ENCODE assay signal across 18 cellular contexts in the genomic region with DNA sequence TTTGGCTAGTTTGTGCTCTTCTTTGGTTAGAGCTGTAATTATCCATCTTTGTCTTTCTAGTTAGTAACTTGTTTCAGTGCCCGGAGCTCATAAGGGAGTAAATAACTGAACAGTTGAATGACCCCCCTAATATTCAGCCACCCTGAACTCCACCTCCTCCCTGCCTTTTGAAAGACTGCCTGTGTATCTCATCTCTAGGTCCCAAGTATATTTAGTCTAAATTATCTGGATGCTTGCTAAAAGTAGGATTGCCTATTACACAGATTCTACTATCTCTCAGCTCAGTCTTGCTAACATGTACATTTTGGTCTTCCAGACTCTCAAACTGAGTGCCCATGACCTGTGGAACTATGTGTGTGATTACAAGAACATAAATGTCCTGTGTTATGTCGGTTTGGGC.
"Had no signal": no experiment of that assay in that cellular context is flagged by ENCODE, and none has a peak within 500 bp of the region (broad histone marks: within the 10 kb centered on the region; RNA-seq: fewer than 3 reads in every experiment).

No MANE protein-coding gene starts in this region.

- H3K36me3 Mint-ChIP-seq: immature natural killer cell; naive thymus-derived CD4-positive, alpha-beta T cell; stimulated activated naive B cell treated with anti-CD40 and anti-IgM and Interleukin-4, amounts not matched to agents 10 μg/mL and 1 μg/mL and 100 μg/mL, for 72 hours had no signal

- H3K4me1 Mint-ChIP-seq: immature natural killer cell; stimulated activated naive B cell treated with anti-CD40 and anti-IgM and Interleukin-4, amounts not matched to agents 10 μg/mL and 1 μg/mL and 100 μg/mL, for 72 hours; stimulated activated naive CD8-positive, alpha-beta T cell treated with anti-CD3 and anti-CD28 coated beads, Interleukin-15, amount 100 ng/mL, for 72 hours had no signal

- H3K9me3 Mint-ChIP-seq: stimulated activated naive B cell treated with anti-CD40 and anti-IgM and Interleukin-4, amounts not matched to agents 10 μg/mL and 1 μg/mL and 100 μg/mL, for 72 hours had no signal

- H3K4me3 Mint-ChIP-seq: immature natural killer cell; naive thymus-derived CD4-positive, alpha-beta T cell; stimulated activated naive B cell treated with anti-CD40 and anti-IgM and Interleukin-4, amounts not matched to agents 10 μg/mL and 1 μg/mL and 100 μg/mL, for 72 hours; stimulated activated naive CD8-positive, alpha-beta T cell treated with anti-CD3 and anti-CD28 coated beads, Interleukin-15, amount 100 ng/mL, for 72 hours had no signal

- H3K9me3 ChIP-seq: esophagus muscularis mucosa, gastrocnemius medialis, ovary, testis, tibial nerve, upper lobe of right lung, vagina had no signal

- H3K4me1 ChIP-seq: upper lobe of right lung, vagina had no signal

- DNase-seq: effector memory CD4-positive, alpha-beta T cell; gastrocnemius medialis; immature natural killer cell; mammary epithelial cell; naive thymus-derived CD4-positive, alpha-beta T cell; ovary; stimulated activated CD4-positive, alpha-beta T cell treated with anti-CD3 and anti-CD28 coated beads, Interleukin-2, amount 100 ng/mL, for 24 hours; stimulated activated CD4-positive, alpha-beta T cell treated with anti-CD3 and anti-CD28 coated beads, Interleukin-4, amount 100 ng/mL, for 4 hours; stimulated activated naive B cell treated with anti-CD40 and anti-IgM and Interleukin-4, amounts not matched to agents 10 μg/mL and 1 μg/mL and 100 μg/mL, for 72 hours; stimulated activated naive CD8-positive, alpha-beta T cell treated with anti-CD3 and anti-CD28 coated beads, Interleukin-15, amount 100 ng/mL, for 72 hours; testis; upper lobe of right lung had no signal

- ATAC-seq: gastrocnemius medialis; naive thymus-derived CD4-positive, alpha-beta T cell; sciatic nerve; stimulated activated naive B cell treated with anti-CD40 and anti-IgM and Interleukin-4, amounts not matched to agents 10 μg/mL and 1 μg/mL and 100 μg/mL, for 72 hours; stimulated activated naive CD8-positive, alpha-beta T cell treated with anti-CD3 and anti-CD28 coated beads, Interleukin-15, amount 100 ng/mL, for 72 hours; upper lobe of right lung had no signal

- H3K36me3 ChIP-seq: esophagus muscularis mucosa, gastrocnemius medialis, ovary, tibial nerve, upper lobe of right lung, vagina had no signal

- H3K27ac ChIP-seq: epithelial cell of prostate, gastrocnemius medialis, ovary, testis, tibial nerve, upper lobe of right lung, vagina had no signal

- H3K27me3 Mint-ChIP-seq: naive thymus-derived CD4-positive, alpha-beta T cell; progenitor cell of endocrine pancreas; stimulated activated naive B cell treated with anti-CD40 and anti-IgM and Interleukin-4, amounts not matched to agents 10 μg/mL and 1 μg/mL and 100 μg/mL, for 72 hours; stimulated activated naive CD8-positive, alpha-beta T cell treated with anti-CD3 and anti-CD28 coated beads, Interleukin-15, amount 100 ng/mL, for 72 hours had no signal

- H3K4me3 ChIP-seq: esophagus muscularis mucosa, gastrocnemius medialis, ovary, testis, tibial nerve, upper lobe of right lung, vagina had no signal

- H3K27me3 ChIP-seq: esophagus muscularis mucosa, gastrocnemius medialis, ovary, testis, tibial nerve, upper lobe of right lung, vagina had no signal

- H3K27ac Mint-ChIP-seq: immature natural killer cell; progenitor cell of endocrine pancreas; stimulated activated naive B cell treated with anti-CD40 and anti-IgM and Interleukin-4, amounts not matched to agents 10 μg/mL and 1 μg/mL and 100 μg/mL, for 72 hours; stimulated activated naive CD8-positive, alpha-beta T cell treated with anti-CD3 and anti-CD28 coated beads, Interleukin-15, amount 100 ng/mL, for 72 hours had no signal
